ENCODE assay signal across 12 cellular contexts in the genomic region with DNA sequence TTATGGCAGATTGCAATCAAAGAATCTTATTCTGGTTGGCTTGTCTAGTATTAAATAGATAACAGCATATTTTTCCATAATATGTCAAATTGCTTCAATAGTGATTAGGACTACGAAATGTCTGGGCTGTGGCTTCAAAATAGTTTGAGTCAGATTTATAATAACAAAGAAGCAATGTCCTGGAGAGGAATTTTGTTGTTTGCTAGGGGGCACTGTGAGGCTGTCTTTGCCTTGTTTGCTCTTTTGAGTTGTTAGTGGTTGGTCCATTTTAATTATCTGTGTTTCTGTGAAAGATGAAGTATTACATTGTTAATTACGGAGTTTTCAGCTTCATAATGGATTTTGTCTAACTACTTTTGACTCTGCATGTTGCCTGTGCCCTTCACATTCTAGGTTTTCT.
A peak's percentile ranks its signal among the peaks of the same experiment; 100 is the strongest.
DNase-seq lines count a peak whose midpoint lies in the region; ATAC-seq, FAIRE-seq and TF ChIP-seq lines count a peak whose summit lies in the region.
"Had no signal": no experiment of that assay in that cellular context is flagged by ENCODE, and none has a peak within 500 bp of the region (broad histone marks: within the 10 kb centered on the region; RNA-seq: fewer than 3 reads in every experiment).

No MANE protein-coding gene starts in this region.

- no peaks in the 10 kb centered on the region for H3K36me3 Mint-ChIP-seq in T-helper 17 cell (ENCODE audit: low read depth)
- no peaks in the 10 kb centered on the region for H3K36me3 Mint-ChIP-seq in T-cell

- H3K4me1 ChIP-seq in testis = no peaks in the 10 kb centered on the region

- TF ChIP-seq POLR2A in testis (IDR thresholded peaks at IDR 0.05) (no peak), GM12892 (IDR thresholded peaks at IDR 0.05; ENCODE audit: low read depth, low read length) (no peak)

- no peaks in the 10 kb centered on the region for H3K4me1 Mint-ChIP-seq in T-helper 17 cell
- no peaks in the 10 kb centered on the region for H3K4me1 Mint-ChIP-seq in T-cell

- in situ Hi-C loops in SK-MEL-5 (cut with HindIII; ENCODE audit: low pct_unique_long_range_greater_than_20kb, low sequenced_read_pairs) = no loop called here

- no peak for FAIRE-seq in GM12892 (lab: Jason Lieb, UNC)

- H3K27me3 ChIP-seq in testis = no peaks in the 10 kb centered on the region

- H3K4me3 Mint-ChIP-seq in T-helper 17 cell (no peak overlapping the region), T-cell (no peak overlapping the region)
- H3K4me3 Mint-ChIP-seq: stimulated activated naive B cell treated with anti-CD40 and anti-IgM and Interleukin-4, amounts not matched to agents 10 μg/mL and 1 μg/mL and 100 μg/mL, for 72 hours; T-helper 1 cell treated with Interleukin-12 subunit alpha and Interleukin-12 subunit beta and Interleukin-4 antibody, amounts not matched to agents 30 μg/mL and 1 μg/mL, for 36 hours had no signal

- no peak for TF ChIP-seq CTCF in testis (IDR thresholded peaks at IDR 0.05)

- POLR2A ChIA-PET in T-cell (lab: Charles Lee) = interaction anchor here in 1 of 2 donors (0.7 kb wide), 1 partner anchor 791 kb away, joined by 3 read pairs; no protein-coding TSS in a partner anchor

- intact Hi-C loops in testis (cut with DNase I; ENCODE audit: low total_unique reads) = no loop called here

- WGBS in testis, 2 donors = 46 to 66% methylated on average over 2 of the region's 2 CpGs

- no peak overlapping the region for H3K4me3 ChIP-seq in testis

- H3K27ac ChIP-seq in testis = no peak overlapping the region

- no peaks in the 10 kb centered on the region for H3K9me3 ChIP-seq in testis
- H3K9me3 ChIP-seq in T-helper 17 cell (ENCODE audit: control insufficient read depth, low read length, poor library complexity, severe bottlenecking) = no peaks in the 10 kb centered on the region

- H3K36me3 ChIP-seq in testis (ENCODE audit: low read depth, missing control alignments) = no peaks in the 10 kb centered on the region

- H3K9me3 Mint-ChIP-seq in T-cell = peaks cover 0 to 4% (median 0%) of the 10 kb centered on the region in 3 donors
- H3K9me3 Mint-ChIP-seq: T-helper 1 cell treated with Interleukin-12 subunit alpha and Interleukin-12 subunit beta and Interleukin-4 antibody, amounts not matched to agents 30 μg/mL and 1 μg/mL, for 36 hours had no signal

- ATAC-seq in T-helper 17 cell (no peak), T-cell (replicated peaks in 1 of 4) (no peak)
- ATAC-seq: stimulated activated naive B cell treated with anti-CD40 and anti-IgM and Interleukin-4, amounts not matched to agents 10 μg/mL and 1 μg/mL and 100 μg/mL, for 72 hours had no signal

- peak; percentile 1 for DNase-seq in SIG-M5 treated with dmso at 0.1 percent for 504 hours (lab: John Stamatoyannopoulos, UW; ENCODE audit: unreplicated experiment)
- no peak for DNase-seq in SIG-M5 (lab: John Stamatoyannopoulos, UW)
- DNase-seq in SK-MEL-5 (ENCODE audit: low read depth, low spot score) = peak; percentile 20
- DNase-seq in hepatic stellate cell (ENCODE audit: low spot score) = peak; percentile 4
- DNase-seq in testis = peak; percentile 31
- no peak for DNase-seq in T-helper 17 cell
- DNase-seq in T-cell = no peak
- no peak for DNase-seq in GM12892 (ENCODE audit: insufficient read length)
- DNase-seq: left cardiac atrium; NCI-H187 treated with DMSO at 0.1 percent for 48 hours; stimulated activated naive B cell treated with anti-CD40 and anti-IgM and Interleukin-4, amounts not matched to agents 10 μg/mL and 1 μg/mL and 100 μg/mL, for 72 hours had no signal

- CTCF ChIA-PET in T-cell (lab: Charles Lee) = no interaction called here

- H3K27ac Mint-ChIP-seq in T-helper 17 cell = no peak overlapping the region
- H3K27ac Mint-ChIP-seq in T-cell = no peak overlapping the region
- H3K27ac Mint-ChIP-seq: T-helper 1 cell treated with Interleukin-12 subunit alpha and Interleukin-12 subunit beta and Interleukin-4 antibody, amounts not matched to agents 30 μg/mL and 1 μg/mL, for 36 hours had no signal

- H3K27me3 Mint-ChIP-seq in T-helper 17 cell (no peaks in the 10 kb centered on the region), T-cell (no peaks in the 10 kb centered on the region)
- H3K27me3 Mint-ChIP-seq: stimulated activated naive B cell treated with anti-CD40 and anti-IgM and Interleukin-4, amounts not matched to agents 10 μg/mL and 1 μg/mL and 100 μg/mL, for 72 hours had no signal

Comparison
In these comparisons a context has a peak if more than half of its experiments do, and no peak if none do; other contexts are left out.
1. DNase-seq: peak in SIG-M5 treated with dmso at 0.1 percent for 504 hours (single experiment), SK-MEL-5 (single experiment), hepatic stellate cell (single experiment) and testis (single experiment); none in SIG-M5 (single experiment), T-helper 17 cell (0 of 3), T-cell (0 of 34) and GM12892 (single experiment).